8 cellular contexts compared by ENCODE assay signal in the genomic region with DNA sequence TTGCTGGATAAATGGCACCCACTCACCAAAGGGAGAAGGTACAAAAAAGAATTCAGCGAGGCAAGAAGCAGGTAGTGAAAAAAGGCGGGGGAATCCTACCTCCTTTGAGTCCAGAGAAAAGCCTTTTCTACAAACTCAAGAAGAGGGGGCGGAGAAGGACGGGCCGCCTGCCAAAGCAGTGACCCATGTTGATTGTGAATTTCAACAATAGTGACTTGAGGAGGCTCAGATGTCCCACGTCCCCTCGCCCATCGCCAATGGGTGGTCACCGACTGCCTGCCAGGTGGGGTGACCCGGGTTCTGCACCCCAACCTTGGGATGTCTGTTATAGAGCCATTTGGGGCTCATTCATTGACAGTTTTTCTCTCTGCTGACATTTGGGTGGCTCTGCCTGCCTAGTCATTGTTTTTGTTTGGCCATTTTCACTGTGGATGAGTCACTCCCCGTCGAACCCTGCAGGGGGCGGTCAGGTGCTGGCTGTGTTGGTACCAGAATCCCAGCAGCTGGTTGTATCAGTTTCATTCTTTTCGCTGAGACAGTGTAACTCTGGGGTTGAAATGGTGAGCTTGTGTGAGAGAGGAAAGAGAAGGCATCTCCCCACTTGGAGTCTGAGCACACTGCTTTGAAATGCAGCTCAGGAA.
DNase-seq lines count a peak whose midpoint lies in the region; ATAC-seq, FAIRE-seq and TF ChIP-seq lines count a peak whose summit lies in the region.

No MANE protein-coding gene starts in this region.

- H3K27me3 ChIP-seq in bronchial epithelial cell (ENCODE audit: control insufficient read depth, insufficient read depth, low read length), result no peaks in the 10 kb centered on the region

- H3K36me3 ChIP-seq in bronchial epithelial cell (ENCODE audit: control insufficient read depth, insufficient read depth, low read length), result no peaks in the 10 kb centered on the region
- no peaks in the 10 kb centered on the region for H3K36me3 ChIP-seq in mucosa of descending colon (ENCODE audit: low read depth)

- intact Hi-C loops in mucosa of descending colon (cut with DNase I, micrococcal nuclease), result loop anchor here in 1 of 2 donors (10.0 kb wide), 1 partner anchor 203 kb away; no protein-coding TSS in a partner anchor

- no peaks in the 10 kb centered on the region for H3K4me1 ChIP-seq in mucosa of descending colon (ENCODE audit: low read depth)

- TF ChIP-seq CTCF in bronchial epithelial cell (IDR thresholded peaks at IDR 0.05; ENCODE audit: insufficient read depth, low read length, severe bottlenecking), result peak; percentile 71
- no peak for TF ChIP-seq CTCF in mucosa of descending colon (IDR thresholded peaks at IDR 0.05)

- ATAC-seq in GM19324 (IDR thresholded peaks at IDR 0.05; ENCODE audit: low FRiP score, unreplicated experiment), result peak; percentile 75
- peak; percentile 19 for ATAC-seq in mucosa of descending colon
- no peak for ATAC-seq in GM21360 (IDR thresholded peaks at IDR 0.05; ENCODE audit: unreplicated experiment)
- ATAC-seq in HG03097 (IDR thresholded peaks at IDR 0.05; ENCODE audit: low FRiP score, unreplicated experiment), result no peak

- no peaks in the 10 kb centered on the region for H3K9me3 ChIP-seq in mucosa of descending colon

- peak; percentile 78 for DNase-seq in D341Med (ENCODE audit: low spot score)
- peak; percentile 23 for DNase-seq in NCI-H2196 treated with DMSO at 0.1 percent for 48 hours (lab: John Stamatoyannopoulos, UW; ENCODE audit: unreplicated experiment)
- peak; percentile 31 for DNase-seq in bronchial epithelial cell (ENCODE audit: low read depth)
- peak in 1 of 3 donors; percentile 10 for DNase-seq in mucosa of descending colon
- DNase-seq in DMS114 treated with DMSO at 0.1 percent for 48 hours (lab: John Stamatoyannopoulos, UW; ENCODE audit: unreplicated experiment), result no peak

- no peak for FAIRE-seq in bronchial epithelial cell (lab: Jason Lieb, UNC)

- H3K4me3 ChIP-seq in bronchial epithelial cell (ENCODE audit: low read depth, low read length), result no peak overlapping the region
- no peak overlapping the region for H3K4me3 ChIP-seq in mucosa of descending colon

Comparison
In these comparisons a context has a peak if more than half of its experiments do, and no peak if none do; other contexts are left out.
1. ATAC-seq: peak in GM19324 (single experiment) and mucosa of descending colon (single experiment); none in GM21360 (single experiment) and HG03097 (single experiment).